1 cellular context compared by ENCODE assay signal in the genomic region with DNA sequence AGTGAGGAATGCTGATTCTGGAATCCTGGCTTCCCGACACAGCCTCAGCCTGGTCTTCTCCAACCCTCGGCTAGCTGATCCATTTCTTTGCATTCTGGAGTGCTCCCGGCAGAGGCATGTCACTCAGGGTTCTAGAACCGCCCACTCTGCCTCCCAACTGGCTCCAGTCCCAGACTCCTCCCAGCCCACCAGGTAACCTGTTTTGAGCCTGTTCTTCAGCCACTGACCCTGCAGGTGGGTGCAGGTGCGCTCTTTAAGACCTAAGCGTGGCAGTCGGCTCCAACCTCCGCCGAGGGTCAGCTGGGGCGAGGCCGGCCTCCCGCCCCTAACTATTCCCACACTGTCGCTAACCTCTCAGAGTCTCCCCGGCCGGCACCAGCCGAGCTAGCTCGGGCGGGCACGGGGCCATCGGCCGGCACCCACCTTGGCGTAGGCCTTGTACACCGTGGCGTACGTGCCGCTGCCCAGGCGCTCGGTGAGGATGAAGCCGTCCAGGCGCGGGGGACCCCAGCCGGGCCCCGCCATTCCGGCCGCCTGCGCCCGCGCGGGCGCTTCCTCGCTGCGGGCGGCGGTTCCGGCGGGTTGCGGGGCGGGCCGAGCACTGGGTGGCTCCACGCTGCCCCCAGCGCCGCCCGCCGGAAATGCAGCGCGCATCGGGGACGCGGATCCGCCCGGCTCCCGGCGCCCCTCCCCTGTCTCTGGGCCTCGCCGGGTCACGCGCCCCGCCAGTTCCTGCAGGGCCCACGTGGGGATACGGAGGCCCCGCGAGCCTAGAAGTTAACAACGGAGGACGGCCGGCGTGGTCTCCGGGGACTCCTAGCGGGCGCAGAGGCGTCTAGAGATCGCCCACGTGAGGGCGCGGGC.
TF ChIP-seq lines count a peak whose summit lies in the region.

A gene with protein sequence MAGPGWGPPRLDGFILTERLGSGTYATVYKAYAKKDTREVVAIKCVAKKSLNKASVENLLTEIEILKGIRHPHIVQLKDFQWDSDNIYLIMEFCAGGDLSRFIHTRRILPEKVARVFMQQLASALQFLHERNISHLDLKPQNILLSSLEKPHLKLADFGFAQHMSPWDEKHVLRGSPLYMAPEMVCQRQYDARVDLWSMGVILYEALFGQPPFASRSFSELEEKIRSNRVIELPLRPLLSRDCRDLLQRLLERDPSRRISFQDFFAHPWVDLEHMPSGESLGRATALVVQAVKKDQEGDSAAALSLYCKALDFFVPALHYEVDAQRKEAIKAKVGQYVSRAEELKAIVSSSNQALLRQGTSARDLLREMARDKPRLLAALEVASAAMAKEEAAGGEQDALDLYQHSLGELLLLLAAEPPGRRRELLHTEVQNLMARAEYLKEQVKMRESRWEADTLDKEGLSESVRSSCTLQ (minus strand): TSS at position 576 of the 864 bp plus-strand sequence. CDS start 51 bp downstream, at position 525.

TF ChIP-seq in HepG2, 621 proteins besides CTCF, POLR2A, EP300 and RAD21 (continued from another document and continues in another):
- TF ChIP-seq, protein P1, sequence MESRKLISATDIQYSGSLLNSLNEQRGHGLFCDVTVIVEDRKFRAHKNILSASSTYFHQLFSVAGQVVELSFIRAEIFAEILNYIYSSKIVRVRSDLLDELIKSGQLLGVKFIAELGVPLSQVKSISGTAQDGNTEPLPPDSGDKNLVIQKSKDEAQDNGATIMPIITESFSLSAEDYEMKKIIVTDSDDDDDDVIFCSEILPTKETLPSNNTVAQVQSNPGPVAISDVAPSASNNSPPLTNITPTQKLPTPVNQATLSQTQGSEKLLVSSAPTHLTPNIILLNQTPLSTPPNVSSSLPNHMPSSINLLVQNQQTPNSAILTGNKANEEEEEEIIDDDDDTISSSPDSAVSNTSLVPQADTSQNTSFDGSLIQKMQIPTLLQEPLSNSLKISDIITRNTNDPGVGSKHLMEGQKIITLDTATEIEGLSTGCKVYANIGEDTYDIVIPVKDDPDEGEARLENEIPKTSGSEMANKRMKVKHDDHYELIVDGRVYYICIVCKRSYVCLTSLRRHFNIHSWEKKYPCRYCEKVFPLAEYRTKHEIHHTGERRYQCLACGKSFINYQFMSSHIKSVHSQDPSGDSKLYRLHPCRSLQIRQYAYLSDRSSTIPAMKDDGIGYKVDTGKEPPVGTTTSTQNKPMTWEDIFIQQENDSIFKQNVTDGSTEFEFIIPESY (CRISPR knock-in tag; IDR thresholded peaks at IDR 0.05) = peak; percentile 97
- TF ChIP-seq, protein P2, sequence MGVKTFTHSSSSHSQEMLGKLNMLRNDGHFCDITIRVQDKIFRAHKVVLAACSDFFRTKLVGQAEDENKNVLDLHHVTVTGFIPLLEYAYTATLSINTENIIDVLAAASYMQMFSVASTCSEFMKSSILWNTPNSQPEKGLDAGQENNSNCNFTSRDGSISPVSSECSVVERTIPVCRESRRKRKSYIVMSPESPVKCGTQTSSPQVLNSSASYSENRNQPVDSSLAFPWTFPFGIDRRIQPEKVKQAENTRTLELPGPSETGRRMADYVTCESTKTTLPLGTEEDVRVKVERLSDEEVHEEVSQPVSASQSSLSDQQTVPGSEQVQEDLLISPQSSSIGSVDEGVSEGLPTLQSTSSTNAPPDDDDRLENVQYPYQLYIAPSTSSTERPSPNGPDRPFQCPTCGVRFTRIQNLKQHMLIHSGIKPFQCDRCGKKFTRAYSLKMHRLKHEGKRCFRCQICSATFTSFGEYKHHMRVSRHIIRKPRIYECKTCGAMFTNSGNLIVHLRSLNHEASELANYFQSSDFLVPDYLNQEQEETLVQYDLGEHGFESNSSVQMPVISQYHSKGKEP (CRISPR knock-in tag; IDR thresholded peaks at IDR 0.05) = no peak
- no peak for TF ChIP-seq SP140L (CRISPR knock-in tag; IDR thresholded peaks at IDR 0.05; ENCODE audit: borderline replicate concordance)
- no peak for TF ChIP-seq ARNT2 (CRISPR knock-in tag; IDR thresholded peaks at IDR 0.05; ENCODE audit: low read depth)
- TF ChIP-seq FOSL2 (CRISPR knock-in tag; IDR thresholded peaks at IDR 0.05) = no peak
- TF ChIP-seq ZBTB42 (CRISPR knock-in tag; IDR thresholded peaks at IDR 0.05) = no peak
- TF ChIP-seq CBFB (CRISPR knock-in tag; IDR thresholded peaks at IDR 0.05) = peak; percentile 21; the same call in 1 of the 2 replicates
- peak; percentile 68 for TF ChIP-seq ZFY (CRISPR knock-in tag; IDR thresholded peaks at IDR 0.05)
- TF ChIP-seq, protein P3, sequence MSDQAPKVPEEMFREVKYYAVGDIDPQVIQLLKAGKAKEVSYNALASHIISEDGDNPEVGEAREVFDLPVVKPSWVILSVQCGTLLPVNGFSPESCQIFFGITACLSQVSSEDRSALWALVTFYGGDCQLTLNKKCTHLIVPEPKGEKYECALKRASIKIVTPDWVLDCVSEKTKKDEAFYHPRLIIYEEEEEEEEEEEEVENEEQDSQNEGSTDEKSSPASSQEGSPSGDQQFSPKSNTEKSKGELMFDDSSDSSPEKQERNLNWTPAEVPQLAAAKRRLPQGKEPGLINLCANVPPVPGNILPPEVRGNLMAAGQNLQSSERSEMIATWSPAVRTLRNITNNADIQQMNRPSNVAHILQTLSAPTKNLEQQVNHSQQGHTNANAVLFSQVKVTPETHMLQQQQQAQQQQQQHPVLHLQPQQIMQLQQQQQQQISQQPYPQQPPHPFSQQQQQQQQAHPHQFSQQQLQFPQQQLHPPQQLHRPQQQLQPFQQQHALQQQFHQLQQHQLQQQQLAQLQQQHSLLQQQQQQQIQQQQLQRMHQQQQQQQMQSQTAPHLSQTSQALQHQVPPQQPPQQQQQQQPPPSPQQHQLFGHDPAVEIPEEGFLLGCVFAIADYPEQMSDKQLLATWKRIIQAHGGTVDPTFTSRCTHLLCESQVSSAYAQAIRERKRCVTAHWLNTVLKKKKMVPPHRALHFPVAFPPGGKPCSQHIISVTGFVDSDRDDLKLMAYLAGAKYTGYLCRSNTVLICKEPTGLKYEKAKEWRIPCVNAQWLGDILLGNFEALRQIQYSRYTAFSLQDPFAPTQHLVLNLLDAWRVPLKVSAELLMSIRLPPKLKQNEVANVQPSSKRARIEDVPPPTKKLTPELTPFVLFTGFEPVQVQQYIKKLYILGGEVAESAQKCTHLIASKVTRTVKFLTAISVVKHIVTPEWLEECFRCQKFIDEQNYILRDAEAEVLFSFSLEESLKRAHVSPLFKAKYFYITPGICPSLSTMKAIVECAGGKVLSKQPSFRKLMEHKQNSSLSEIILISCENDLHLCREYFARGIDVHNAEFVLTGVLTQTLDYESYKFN (CRISPR knock-in tag; conservative IDR thresholded peaks at IDR 0.05) = 0 out of 2 replicates have a peak, but pooled peaks have one; percentile 34
- TF ChIP-seq WIZ (CRISPR knock-in tag; IDR thresholded peaks at IDR 0.05) = 0 out of 2 replicates have a peak, but pooled peaks have one; percentile 22
- TF ChIP-seq, protein P4, sequence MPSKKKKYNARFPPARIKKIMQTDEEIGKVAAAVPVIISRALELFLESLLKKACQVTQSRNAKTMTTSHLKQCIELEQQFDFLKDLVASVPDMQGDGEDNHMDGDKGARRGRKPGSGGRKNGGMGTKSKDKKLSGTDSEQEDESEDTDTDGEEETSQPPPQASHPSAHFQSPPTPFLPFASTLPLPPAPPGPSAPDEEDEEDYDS (CRISPR knock-in tag; IDR thresholded peaks at IDR 0.05) = no peak; the same call in 1 of the 2 replicates
- no peak for TF ChIP-seq RBAK (CRISPR knock-in tag; IDR thresholded peaks at IDR 0.05)
- TF ChIP-seq SPEN (CRISPR knock-in tag; IDR thresholded peaks at IDR 0.05; ENCODE audit: low read depth) = peak; percentile 78
- no peak for TF ChIP-seq CC2D1A (CRISPR knock-in tag; IDR thresholded peaks at IDR 0.05)
- TF ChIP-seq ISL2 (CRISPR knock-in tag; IDR thresholded peaks at IDR 0.05) = 0 out of 2 replicates have a peak, but pooled peaks have one; percentile 32
- TF ChIP-seq ELF4 (CRISPR knock-in tag; IDR thresholded peaks at IDR 0.05; ENCODE audit: borderline replicate concordance) = no peak
- TF ChIP-seq, protein P5, sequence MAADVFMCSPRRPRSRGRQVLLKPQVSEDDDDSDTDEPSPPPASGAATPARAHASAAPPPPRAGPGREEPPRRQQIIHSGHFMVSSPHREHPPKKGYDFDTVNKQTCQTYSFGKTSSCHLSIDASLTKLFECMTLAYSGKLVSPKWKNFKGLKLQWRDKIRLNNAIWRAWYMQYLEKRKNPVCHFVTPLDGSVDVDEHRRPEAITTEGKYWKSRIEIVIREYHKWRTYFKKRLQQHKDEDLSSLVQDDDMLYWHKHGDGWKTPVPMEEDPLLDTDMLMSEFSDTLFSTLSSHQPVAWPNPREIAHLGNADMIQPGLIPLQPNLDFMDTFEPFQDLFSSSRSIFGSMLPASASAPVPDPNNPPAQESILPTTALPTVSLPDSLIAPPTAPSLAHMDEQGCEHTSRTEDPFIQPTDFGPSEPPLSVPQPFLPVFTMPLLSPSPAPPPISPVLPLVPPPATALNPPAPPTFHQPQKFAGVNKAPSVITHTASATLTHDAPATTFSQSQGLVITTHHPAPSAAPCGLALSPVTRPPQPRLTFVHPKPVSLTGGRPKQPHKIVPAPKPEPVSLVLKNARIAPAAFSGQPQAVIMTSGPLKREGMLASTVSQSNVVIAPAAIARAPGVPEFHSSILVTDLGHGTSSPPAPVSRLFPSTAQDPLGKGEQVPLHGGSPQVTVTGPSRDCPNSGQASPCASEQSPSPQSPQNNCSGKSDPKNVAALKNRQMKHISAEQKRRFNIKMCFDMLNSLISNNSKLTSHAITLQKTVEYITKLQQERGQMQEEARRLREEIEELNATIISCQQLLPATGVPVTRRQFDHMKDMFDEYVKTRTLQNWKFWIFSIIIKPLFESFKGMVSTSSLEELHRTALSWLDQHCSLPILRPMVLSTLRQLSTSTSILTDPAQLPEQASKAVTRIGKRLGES (CRISPR knock-in tag; IDR thresholded peaks at IDR 0.05; ENCODE audit: borderline replicate concordance) = no peak
- no peak for TF ChIP-seq ELF3 (CRISPR knock-in tag; IDR thresholded peaks at IDR 0.05)
- 0 out of 2 replicates have a peak, but pooled peaks have one; percentile 62 for TF ChIP-seq ZNF441 (CRISPR knock-in tag; IDR thresholded peaks at IDR 0.05; ENCODE audit: borderline replicate concordance)
- TF ChIP-seq, protein P6, sequence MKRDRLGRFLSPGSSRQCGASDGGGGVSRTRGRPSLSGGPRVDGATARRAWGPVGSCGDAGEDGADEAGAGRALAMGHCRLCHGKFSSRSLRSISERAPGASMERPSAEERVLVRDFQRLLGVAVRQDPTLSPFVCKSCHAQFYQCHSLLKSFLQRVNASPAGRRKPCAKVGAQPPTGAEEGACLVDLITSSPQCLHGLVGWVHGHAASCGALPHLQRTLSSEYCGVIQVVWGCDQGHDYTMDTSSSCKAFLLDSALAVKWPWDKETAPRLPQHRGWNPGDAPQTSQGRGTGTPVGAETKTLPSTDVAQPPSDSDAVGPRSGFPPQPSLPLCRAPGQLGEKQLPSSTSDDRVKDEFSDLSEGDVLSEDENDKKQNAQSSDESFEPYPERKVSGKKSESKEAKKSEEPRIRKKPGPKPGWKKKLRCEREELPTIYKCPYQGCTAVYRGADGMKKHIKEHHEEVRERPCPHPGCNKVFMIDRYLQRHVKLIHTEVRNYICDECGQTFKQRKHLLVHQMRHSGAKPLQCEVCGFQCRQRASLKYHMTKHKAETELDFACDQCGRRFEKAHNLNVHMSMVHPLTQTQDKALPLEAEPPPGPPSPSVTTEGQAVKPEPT (CRISPR knock-in tag; IDR thresholded peaks at IDR 0.05; ENCODE audit: low read depth) = no peak
- TF ChIP-seq, protein P7, sequence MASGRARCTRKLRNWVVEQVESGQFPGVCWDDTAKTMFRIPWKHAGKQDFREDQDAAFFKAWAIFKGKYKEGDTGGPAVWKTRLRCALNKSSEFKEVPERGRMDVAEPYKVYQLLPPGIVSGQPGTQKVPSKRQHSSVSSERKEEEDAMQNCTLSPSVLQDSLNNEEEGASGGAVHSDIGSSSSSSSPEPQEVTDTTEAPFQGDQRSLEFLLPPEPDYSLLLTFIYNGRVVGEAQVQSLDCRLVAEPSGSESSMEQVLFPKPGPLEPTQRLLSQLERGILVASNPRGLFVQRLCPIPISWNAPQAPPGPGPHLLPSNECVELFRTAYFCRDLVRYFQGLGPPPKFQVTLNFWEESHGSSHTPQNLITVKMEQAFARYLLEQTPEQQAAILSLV (CRISPR knock-in tag; IDR thresholded peaks at IDR 0.05; ENCODE audit: borderline replicate concordance) = peak; percentile 62; the same call in 1 of the 2 replicates
- TF ChIP-seq HNF4A (CRISPR knock-in tag; IDR thresholded peaks at IDR 0.05) = no peak
- no peak for TF ChIP-seq ZNF432 (CRISPR knock-in tag; IDR thresholded peaks at IDR 0.05; ENCODE audit: borderline replicate concordance)
- no peak for TF ChIP-seq RFX5 (IDR thresholded peaks at IDR 0.05; ENCODE audit: low read depth, low read length)
- 0 out of 2 replicates have a peak, but pooled peaks have one; percentile 42 for TF ChIP-seq ZBTB3 (CRISPR knock-in tag; IDR thresholded peaks at IDR 0.05; ENCODE audit: borderline replicate concordance, low read depth)
- no peak for TF ChIP-seq POLR2AphosphoS2 (IDR thresholded peaks at IDR 0.05; ENCODE audit: low read depth, low read length)
- TF ChIP-seq ZFP36L1 (CRISPR knock-in tag; IDR thresholded peaks at IDR 0.05) = no peak
- no peak for TF ChIP-seq NONO (IDR thresholded peaks at IDR 0.05)
- no peak; the same call in 1 of the 2 replicates for TF ChIP-seq NONO (CRISPR knock-in tag; conservative IDR thresholded peaks at IDR 0.05)
- TF ChIP-seq RXRA (CRISPR knock-in tag; IDR thresholded peaks at IDR 0.05) = peak; percentile 54
- TF ChIP-seq TBP (CRISPR knock-in tag; IDR thresholded peaks at IDR 0.05) = no peak
- TF ChIP-seq, protein P8, sequence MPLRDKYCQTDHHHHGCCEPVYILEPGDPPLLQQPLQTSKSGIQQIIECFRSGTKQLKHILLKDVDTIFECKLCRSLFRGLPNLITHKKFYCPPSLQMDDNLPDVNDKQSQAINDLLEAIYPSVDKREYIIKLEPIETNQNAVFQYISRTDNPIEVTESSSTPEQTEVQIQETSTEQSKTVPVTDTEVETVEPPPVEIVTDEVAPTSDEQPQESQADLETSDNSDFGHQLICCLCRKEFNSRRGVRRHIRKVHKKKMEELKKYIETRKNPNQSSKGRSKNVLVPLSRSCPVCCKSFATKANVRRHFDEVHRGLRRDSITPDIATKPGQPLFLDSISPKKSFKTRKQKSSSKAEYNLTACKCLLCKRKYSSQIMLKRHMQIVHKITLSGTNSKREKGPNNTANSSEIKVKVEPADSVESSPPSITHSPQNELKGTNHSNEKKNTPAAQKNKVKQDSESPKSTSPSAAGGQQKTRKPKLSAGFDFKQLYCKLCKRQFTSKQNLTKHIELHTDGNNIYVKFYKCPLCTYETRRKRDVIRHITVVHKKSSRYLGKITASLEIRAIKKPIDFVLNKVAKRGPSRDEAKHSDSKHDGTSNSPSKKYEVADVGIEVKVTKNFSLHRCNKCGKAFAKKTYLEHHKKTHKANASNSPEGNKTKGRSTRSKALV (CRISPR knock-in tag; IDR thresholded peaks at IDR 0.05) = peak; percentile 78; the same call in 1 of the 2 replicates
- TF ChIP-seq ARNT (IDR thresholded peaks at IDR 0.05) = no peak
- no peak for TF ChIP-seq KLF15 (CRISPR knock-in tag; IDR thresholded peaks at IDR 0.05; ENCODE audit: borderline replicate concordance)
- TF ChIP-seq, protein P9, sequence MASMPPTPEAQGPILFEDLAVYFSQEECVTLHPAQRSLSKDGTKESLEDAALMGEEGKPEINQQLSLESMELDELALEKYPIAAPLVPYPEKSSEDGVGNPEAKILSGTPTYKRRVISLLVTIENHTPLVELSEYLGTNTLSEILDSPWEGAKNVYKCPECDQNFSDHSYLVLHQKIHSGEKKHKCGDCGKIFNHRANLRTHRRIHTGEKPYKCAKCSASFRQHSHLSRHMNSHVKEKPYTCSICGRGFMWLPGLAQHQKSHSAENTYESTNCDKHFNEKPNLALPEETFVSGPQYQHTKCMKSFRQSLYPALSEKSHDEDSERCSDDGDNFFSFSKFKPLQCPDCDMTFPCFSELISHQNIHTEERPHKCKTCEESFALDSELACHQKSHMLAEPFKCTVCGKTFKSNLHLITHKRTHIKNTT (CRISPR knock-in tag; IDR thresholded peaks at IDR 0.05) = no peak
- no peak for TF ChIP-seq ZNF44 (CRISPR knock-in tag; IDR thresholded peaks at IDR 0.05)
- TF ChIP-seq ZNF34 (CRISPR knock-in tag; IDR thresholded peaks at IDR 0.05; ENCODE audit: borderline replicate concordance) = peak; percentile 96
- no peak for TF ChIP-seq ZNF282 (IDR thresholded peaks at IDR 0.05; ENCODE audit: partially characterized antibody)
- no peak for TF ChIP-seq ZNF326 (CRISPR knock-in tag; IDR thresholded peaks at IDR 0.05; ENCODE audit: borderline replicate concordance)
- no peak for TF ChIP-seq SYNCRIP (IDR thresholded peaks at IDR 0.05; ENCODE audit: insufficient read depth, low read depth, low read length)
